ENCODE assay signal across 8 cellular contexts in the genomic region with DNA sequence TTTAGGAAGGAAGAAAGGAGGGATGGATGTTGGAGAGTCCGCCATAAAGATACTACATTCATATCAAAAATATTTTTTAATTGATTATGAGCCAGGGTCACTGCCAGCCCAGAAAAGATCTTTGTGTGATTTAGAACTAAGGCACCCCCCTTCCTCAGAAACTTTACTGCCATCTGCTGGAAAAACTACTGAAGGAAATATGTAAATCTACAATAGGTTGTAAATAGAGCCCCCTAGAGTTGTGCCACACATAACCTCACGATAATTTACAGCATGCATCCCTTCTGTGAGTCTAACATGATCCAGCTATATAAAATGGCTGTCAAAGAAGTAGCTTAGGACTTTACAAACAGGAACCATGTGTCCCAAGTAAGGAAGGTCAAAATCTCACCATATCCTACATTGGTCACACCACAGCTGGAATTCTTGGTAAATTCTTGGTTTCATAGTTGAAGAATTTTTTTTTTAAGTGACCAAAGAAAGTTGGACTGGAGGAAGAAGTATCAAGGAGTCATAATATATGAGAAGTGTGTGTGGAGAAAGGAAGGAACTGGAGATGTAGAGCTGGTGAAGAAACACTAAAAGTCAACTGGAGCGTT.
A peak's percentile ranks its signal among the peaks of the same experiment; 100 is the strongest.
DNase-seq lines count a peak whose midpoint lies in the region; ATAC-seq, FAIRE-seq and TF ChIP-seq lines count a peak whose summit lies in the region.

No MANE protein-coding gene starts in this region.

- H3K79me2 ChIP-seq in SU-DHL-6 (ENCODE audit: insufficient read depth, low read length) (no peaks in the 10 kb centered on the region), keratinocyte (ENCODE audit: control insufficient read depth, insufficient read depth, low read length) (no peaks in the 10 kb centered on the region)

- H3K36me3 ChIP-seq in SU-DHL-6 (ENCODE audit: low read length): no peaks in the 10 kb centered on the region
- no peaks in the 10 kb centered on the region for H3K36me3 ChIP-seq in keratinocyte (ENCODE audit: control insufficient read depth in 2 of 2, extremely low read depth in 1 of 2, insufficient read depth in 2 of 2, low read length in 2 of 2)

- no peak overlapping the region for H3K4me2 ChIP-seq in SU-DHL-6 (ENCODE audit: low read depth, low read length, poor library complexity, severe bottlenecking)
- H3K4me2 ChIP-seq in keratinocyte (ENCODE audit: control insufficient read depth, extremely low read depth, insufficient read depth, low read depth, low read length): no peak overlapping the region

- H3K9me1 ChIP-seq in keratinocyte (ENCODE audit: control insufficient read depth, extremely low read depth, insufficient read depth, low read length): no peaks in the 10 kb centered on the region

- no peaks in the 10 kb centered on the region for H3K27me3 ChIP-seq in SU-DHL-6 (ENCODE audit: low read length)
- H3K27me3 ChIP-seq in keratinocyte (ENCODE audit: control insufficient read depth, extremely low read depth, insufficient read depth, low read length): no peaks in the 10 kb centered on the region

- DNase-seq in AG09309 (ENCODE audit: low read depth): no peak
- DNase-seq in HT-29 (ENCODE audit: low spot score): peak; percentile 6
- DNase-seq in keratinocyte (ENCODE audit: low read depth, low spot score): no peak
- DNase-seq in activated gamma-delta T cell treated with Interleukin-2 at 50 U/mL for 16 hours: no peak

- H3K4me3 ChIP-seq in AG09309 (ENCODE audit: control insufficient read depth, low read depth, low read length) (no peak overlapping the region), SU-DHL-6 (ENCODE audit: insufficient read depth, low read length, poor library complexity, severe bottlenecking) (no peak overlapping the region), keratinocyte (ENCODE audit: control insufficient read depth in 2 of 3, extremely low read depth in 1 of 3, insufficient read depth in 2 of 3, low read depth in 1 of 3, low read length in 3 of 3) (no peak overlapping the region)

- H3K9ac ChIP-seq in SU-DHL-6 (ENCODE audit: low read length) (no peak overlapping the region), keratinocyte (ENCODE audit: control insufficient read depth, extremely low read depth, insufficient read depth, low read length) (no peak overlapping the region)

- no peak for FAIRE-seq in keratinocyte (lab: Jason Lieb, UNC)

- dilution Hi-C loops in keratinocyte (cut with MboI; ENCODE audit: extremely low pct_ligation_motif_present, low sequenced_read_pairs): no loop called here

- H3K9me2 ChIP-seq in SU-DHL-6 (replicated peaks; ENCODE audit: insufficient read depth, low read length): no peaks in the 10 kb centered on the region

- TF ChIP-seq CTCF in AG09309 (IDR thresholded peaks at IDR 0.05; ENCODE audit: control insufficient read depth, insufficient read depth, low read depth, low read length, missing control alignments): peak; percentile 67
- TF ChIP-seq CTCF in SU-DHL-6 (IDR thresholded peaks at IDR 0.05; ENCODE audit: insufficient read depth, low read length, poor library complexity, severe bottlenecking): peak; percentile 15
- TF ChIP-seq CTCF in keratinocyte (optimal IDR thresholded peaks at IDR 0.05 in 1 of 3, IDR thresholded peaks at IDR 0.05 in 1 of 3, conservative IDR thresholded peaks at IDR 0.05 in 1 of 3; ENCODE audit: extremely low read depth in 1 of 3, insufficient read depth in 2 of 3, low read length in 3 of 3): peak in 2 of 3 experiments; percentile 25 to 28

- H3K27ac ChIP-seq in SU-DHL-6 (ENCODE audit: low read depth, low read length) (no peak overlapping the region), keratinocyte (ENCODE audit: control insufficient read depth, insufficient read depth, low read length) (no peak overlapping the region)

- no peak overlapping the region for H2AFZ ChIP-seq in SU-DHL-6 (ENCODE audit: low read depth, low read length, severe bottlenecking)
- H2AFZ ChIP-seq in keratinocyte (ENCODE audit: control insufficient read depth, low read length): no peak overlapping the region

- no peaks in the 10 kb centered on the region for H3K9me3 ChIP-seq in SU-DHL-6 (ENCODE audit: insufficient read depth, low read length)
- H3K9me3 ChIP-seq in keratinocyte (ENCODE audit: control insufficient read depth, low read depth, low read length): no peaks in the 10 kb centered on the region

- H3F3A ChIP-seq in SU-DHL-6 (ENCODE audit: insufficient read depth): no peaks in the 10 kb centered on the region

- ATAC-seq in GM21786 (IDR thresholded peaks at IDR 0.05; ENCODE audit: unreplicated experiment) (no peak), GM19397 (IDR thresholded peaks at IDR 0.05; ENCODE audit: unreplicated experiment) (no peak), GM18517 (IDR thresholded peaks at IDR 0.05; ENCODE audit: unreplicated experiment) (no peak)

- H4K20me1 ChIP-seq in SU-DHL-6 (ENCODE audit: low read depth, low read length): no peaks in the 10 kb centered on the region; the same call in 1 of the 2 replicates
- H4K20me1 ChIP-seq in keratinocyte (ENCODE audit: control insufficient read depth, extremely low read depth, insufficient read depth, low read length): no peaks in the 10 kb centered on the region

- no peaks in the 10 kb centered on the region for H3K4me1 ChIP-seq in keratinocyte (ENCODE audit: control insufficient read depth, extremely low read depth, insufficient read depth, low read length)

Comparison
In these comparisons a context has a peak if more than half of its experiments do, and no peak if none do; other contexts are left out.
1. CTCF ChIP-seq: peak in every context shown above with its lines; median percentile 67 in AG09309; 26 in keratinocyte; 15 in SU-DHL-6.